Comparison of ENCODE assay signal across 6 cellular contexts in genomic region chr16:1845985-1846384, GRCh38. TPM values are rescaled to one million over a fixed set of nuclear protein-coding genes. Genes with fewer than 3 reads are reported as not detected.
"Had no signal": no experiment of that assay in that cellular context is flagged by ENCODE, and none has a peak within 500 bp of the region (broad histone marks: within the 10 kb centered on the region; RNA-seq: fewer than 3 reads in every experiment).

No MANE protein-coding gene starts in this region.

- H3K4me3 ChIP-seq: GM23338, K562 had no signal

- H3K4me2 ChIP-seq: GM23338 had no signal

- ATAC-seq: GM23338, K562 had no signal

- DNase-seq: H9, HCEC 1CT, IMR-90 had no signal

- H2AFZ ChIP-seq: GM23338 had no signal

RNA-seq across cellular contexts. Expression of gene IGFALS, which starts 52.5 kb away (rescaled TPM):
- polyA plus RNA-seq: H1, IMR-90, K562 had no signal
